Comparison of ENCODE assay signal across 1 cellular context in the genomic region with DNA sequence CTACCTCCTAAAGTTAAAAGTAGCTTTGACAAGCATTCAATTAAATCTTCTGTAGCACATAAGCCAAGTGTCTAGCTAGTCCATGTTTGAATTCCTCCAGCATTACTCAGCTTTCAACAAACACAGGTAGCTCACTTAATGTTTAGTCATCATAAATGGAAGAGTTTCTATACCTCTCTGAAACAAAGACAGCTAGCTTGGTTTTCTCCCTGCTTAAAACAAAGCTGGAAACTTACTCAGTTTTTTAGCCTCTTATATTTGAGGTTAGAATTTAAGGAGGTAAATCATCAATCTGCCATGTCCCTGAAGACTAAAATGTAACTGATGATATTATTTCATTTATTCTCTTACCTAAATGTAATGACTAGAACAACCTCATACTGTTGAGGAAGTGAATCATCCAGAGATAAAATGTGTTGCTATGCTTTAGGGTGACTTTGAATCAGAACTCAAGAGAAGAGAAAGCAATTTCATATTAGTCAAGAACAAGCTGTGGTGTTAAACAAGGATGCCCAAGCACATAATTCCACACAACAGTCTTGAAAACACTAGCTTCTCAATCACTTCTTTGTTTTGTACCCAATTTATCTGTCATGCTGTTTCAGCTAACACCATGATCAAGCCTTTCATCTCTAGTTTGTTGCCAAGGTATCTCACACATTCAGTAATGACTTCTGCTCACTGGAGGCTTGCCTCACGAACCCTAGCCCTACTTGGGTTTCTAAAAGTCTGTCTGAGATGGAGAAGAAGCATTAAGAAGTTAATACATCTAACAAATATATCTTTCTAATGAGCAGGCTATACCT.
TF ChIP-seq lines count a peak whose summit lies in the region.

No MANE protein-coding gene starts in this region.

TF ChIP-seq in GM23338, 12 proteins besides CTCF, POLR2A, EP300 and RAD21 (continued from another document):
- TF ChIP-seq ZNF462 (CRISPR knock-in tag; IDR thresholded peaks at IDR 0.05) (no peak), NANOG (IDR thresholded peaks at IDR 0.05; ENCODE audit: borderline replicate concordance) (no peak), ZNF114 (CRISPR knock-in tag; IDR thresholded peaks at IDR 0.05) (no peak), CREB1 (CRISPR knock-in tag; IDR thresholded peaks at IDR 0.05; ENCODE audit: low read depth) (no peak), JUNB (IDR thresholded peaks at IDR 0.05; ENCODE audit: unreplicated experiment) (no peak), EZH2phosphoT487 (IDR thresholded peaks at IDR 0.05; ENCODE audit: unreplicated experiment) (no peak), ZNF331 (CRISPR knock-in tag; IDR thresholded peaks at IDR 0.05; ENCODE audit: low read depth) (no peak), ETS1 (IDR thresholded peaks at IDR 0.05) (no peak), STAT1 (IDR thresholded peaks at IDR 0.05; ENCODE audit: unreplicated experiment) (no peak), POLR2AphosphoS5 (IDR thresholded peaks at IDR 0.05; ENCODE audit: low read depth) (no peak)
